8 cellular contexts compared by ENCODE assay signal in the genomic region with DNA sequence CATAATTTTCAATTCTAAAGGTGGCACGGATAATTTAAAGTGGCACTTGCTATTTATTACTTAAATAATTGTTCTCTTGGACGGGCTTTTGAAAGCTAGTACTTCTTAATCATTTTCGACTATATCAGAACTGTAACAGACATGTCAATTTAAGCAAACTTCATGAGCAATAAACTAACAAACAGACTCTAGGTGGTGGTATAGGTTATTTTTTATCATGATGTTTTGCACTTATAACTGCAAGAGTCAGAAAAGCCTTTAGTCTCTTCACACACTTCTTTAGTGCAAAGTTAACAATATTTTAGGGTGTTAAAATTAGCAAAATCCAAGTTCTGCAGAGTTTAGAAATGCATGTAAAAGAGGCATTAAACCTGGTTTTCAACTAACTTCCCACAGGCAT. TPM values are rescaled to one million over a fixed set of nuclear protein-coding genes. Genes with fewer than 3 reads are reported as not detected.
DNase-seq lines count a peak whose midpoint lies in the region; ATAC-seq and TF ChIP-seq lines count a peak whose summit lies in the region.

No MANE protein-coding gene starts in this region.

- H3K4me1 Mint-ChIP-seq in CD14-positive monocyte (peaks cover 65% of the 10 kb centered on the region), mesothelial cell of epicardium (peaks cover 60% of the 10 kb centered on the region)

- H3K27me3 Mint-ChIP-seq in CD14-positive monocyte (ENCODE audit: low read depth in 3 of 3) (peaks cover 0 to 2% (median 0%) of the 10 kb centered on the region in 3 donors), mesothelial cell of epicardium (ENCODE audit: low read depth) (no peaks in the 10 kb centered on the region)

- in situ Hi-C loops in T47D (cut with HindIII; ENCODE audit: low pct_unique_long_range_greater_than_20kb, low sequenced_read_pairs), result no loop called here

- DNase-seq in CD14-positive monocyte (ENCODE audit: low spot score) (no peak), LNCaP clone FGC (ENCODE audit: low read depth) (no peak), T47D (ENCODE audit: low read depth in 1 of 2, low spot score in 1 of 2) (peak; percentile 23 to 51), mesothelial cell of epicardium (ENCODE audit: low spot score in 2 of 2, unreplicated experiment in 2 of 2) (no peak), NCI-H1436 treated with DMSO at 0.1 percent for 48 hours (lab: John Stamatoyannopoulos, UW) (no peak), NCI-H510A treated with DMSO at 0.1 percent for 48 hours (lab: John Stamatoyannopoulos, UW) (no peak)

- no peak for TF ChIP-seq CTCF in CD14-positive monocyte (IDR thresholded peaks at IDR 0.05)
- TF ChIP-seq CTCF in LNCaP clone FGC (IDR thresholded peaks at IDR 0.05; ENCODE audit: control insufficient read depth, extremely low read depth, insufficient read depth), result 0 out of 2 replicates have a peak, but pooled peaks have one; percentile 22
- no peak for TF ChIP-seq CTCF in mesothelial cell of epicardium (IDR thresholded peaks at IDR 0.05; ENCODE audit: unreplicated experiment)

- ATAC-seq in HG03571 (IDR thresholded peaks at IDR 0.05; ENCODE audit: unreplicated experiment) (no peak), HG02885 (IDR thresholded peaks at IDR 0.05; ENCODE audit: poor library complexity, unreplicated experiment) (no peak)

- H3K4me3 Mint-ChIP-seq in CD14-positive monocyte (peak overlapping the region; percentile 91 to 98), mesothelial cell of epicardium (peak overlapping the region; percentile 83)

- intact Hi-C loops in CD14-positive monocyte (cut with micrococcal nuclease), result loop anchor here (5.0 to 10.0 kb wide), 4 partner anchors 160 to 422 kb away; no protein-coding TSS in a partner anchor

- H3K36me3 Mint-ChIP-seq in CD14-positive monocyte (peaks cover 0 to 6% of the 10 kb centered on the region in 2 donors), mesothelial cell of epicardium (no peaks in the 10 kb centered on the region)

- H3K4me3 ChIP-seq in LNCaP clone FGC (ENCODE audit: low read depth, low read length), result peak overlapping the region; percentile 92

- H3K27ac Mint-ChIP-seq in CD14-positive monocyte (peak overlapping the region in 5 of 7 donors; percentile 23 to 92 (median 79)), mesothelial cell of epicardium (peak overlapping the region; percentile 96)

- no peaks in the 10 kb centered on the region for H3K9me3 Mint-ChIP-seq in CD14-positive monocyte
- H3K9me3 Mint-ChIP-seq in mesothelial cell of epicardium, result no peaks in the 10 kb centered on the region

RNA-seq across cellular contexts. Expression of a gene that starts 2.2 kb away (rescaled TPM):
- polyA plus RNA-seq in CD14-positive monocyte, result 10 to 100 TPM; 23.5 to 28.2 TPM
- 86.4 to 104 TPM (median 92.8 TPM) in 3 replicates for total RNA-seq in mesothelial cell of epicardium

Comparison
In these comparisons a context has a peak if more than half of its experiments do, and no peak if none do; other contexts are left out.
1. DNase-seq: peak in T47D (2 of 2); none in CD14-positive monocyte (single experiment), LNCaP clone FGC (single experiment), mesothelial cell of epicardium (0 of 2), NCI-H1436 treated with DMSO at 0.1 percent for 48 hours (single experiment) and NCI-H510A treated with DMSO at 0.1 percent for 48 hours (single experiment).